ENCODE assay signal across 9 cellular contexts in genomic region chr11:75563501-75563977, GRCh38. TPM values are rescaled to one million over a fixed set of nuclear protein-coding genes. Genes with fewer than 3 reads are reported as not detected.
A peak's percentile ranks its signal among the peaks of the same experiment; 100 is the strongest.
DNase-seq lines count a peak whose midpoint lies in the region; ATAC-seq, FAIRE-seq and TF ChIP-seq lines count a peak whose summit lies in the region.
"Had no signal": no experiment of that assay in that cellular context is flagged by ENCODE, and none has a peak within 500 bp of the region (broad histone marks: within the 10 kb centered on the region; RNA-seq: fewer than 3 reads in every experiment).

No MANE protein-coding gene starts in this region.

- CTCF ChIA-PET in activated CD4-positive, alpha-beta T cell treated with anti-CD3 and anti-CD28 coated beads, Interleukin-2, amount 10 ng/mL, durations not matched to agents 7 days and 5 days (lab: Charles Lee) = interaction anchor here (0.5 to 4.4 kb wide), 3 partner anchors 12 to 38 kb away, joined by 3 to 21 read pairs (median 14); no protein-coding TSS in a partner anchor
- CTCF ChIA-PET in GM12878 (lab: Yijun Ruan, JAX) = interaction anchor here (0.9 to 1.7 kb wide), 2 partner anchors 10 to 15 kb away, joined by 3 to 7 read pairs; no protein-coding TSS in a partner anchor

- SMC1A ChIA-PET in GM12878 (lab: Charles Lee; ENCODE audit: uncharacterized antibody, unreplicated experiment) = no interaction called here

- H3K27ac ChIP-seq in GM12878 (ENCODE audit: control insufficient read depth, insufficient read depth) (peak overlapping the region; percentile 94; the same call in 1 of the 2 replicates), right lobe of liver (peak overlapping the region; percentile 99 to 100 (median 100)), thoracic aorta (peak overlapping the region; percentile 100)

- peaks cover 47% of the 10 kb centered on the region for H3K4me1 Mint-ChIP-seq in activated CD4-positive, alpha-beta T cell treated with anti-CD3 and anti-CD28 coated beads, Interleukin-2, amount 10 ng/mL, durations not matched to agents 7 days and 5 days

- no peak for TF ChIP-seq EP300 in GM12878 (IDR thresholded peaks at IDR 0.05; ENCODE audit: borderline replicate concordance in 1 of 2, control insufficient read depth in 1 of 2, low read depth in 2 of 2, low read length in 2 of 2)

- peaks cover 19% of the 10 kb centered on the region for H3K79me2 ChIP-seq in GM12878 (ENCODE audit: control insufficient read depth, insufficient read depth, low read length)

- no peak for DNase-seq in activated CD4-positive, alpha-beta T cell treated with anti-CD3 and anti-CD28 coated beads, Interleukin-2, amount 10 ng/mL, durations not matched to agents 7 days and 5 days
- no peak for DNase-seq in activated CD4-positive, alpha-beta T cell treated with anti-CD3 and anti-CD28 coated beads for 48 hours
- no peak for DNase-seq in GM12878 (ENCODE audit: low read depth, low spot score)
- DNase-seq in right lobe of liver = no peak
- no peak for DNase-seq in thoracic aorta (ENCODE audit: low spot score)
- no peak for DNase-seq in amygdala (lab: John Stamatoyannopoulos, UW)
- no peak for DNase-seq in GM10266 (ENCODE audit: extremely low spot score)
- DNase-seq: occipital lobe had no signal

- H3K9me3 ChIP-seq in GM12878 (replicated peaks; ENCODE audit: control insufficient read depth, insufficient read depth, low read length) (no peaks in the 10 kb centered on the region), right lobe of liver (no peaks in the 10 kb centered on the region), thoracic aorta (no peaks in the 10 kb centered on the region)

- TF ChIP-seq CTCF in GM12878 (IDR thresholded peaks at IDR 0.05 in 2 of 3, conservative IDR thresholded peaks at IDR 0.05 in 1 of 3; ENCODE audit: control insufficient read depth in 2 of 3, extremely low read depth in 1 of 3, insufficient read depth in 1 of 3, low read depth in 3 of 3, low read length in 3 of 3) (no peak), right lobe of liver (IDR thresholded peaks at IDR 0.05) (no peak), thoracic aorta (IDR thresholded peaks at IDR 0.05) (no peak), GM10266 (IDR thresholded peaks at IDR 0.05; ENCODE audit: control insufficient read depth, insufficient read depth, low read depth, missing control alignments) (no peak)

- no peaks in the 10 kb centered on the region for H3K36me3 Mint-ChIP-seq in activated CD4-positive, alpha-beta T cell treated with anti-CD3 and anti-CD28 coated beads, Interleukin-2, amount 10 ng/mL, durations not matched to agents 7 days and 5 days (ENCODE audit: low read depth)

- intact Hi-C loops in GM12878 (cut with micrococcal nuclease; ENCODE audit: unreplicated experiment) (no loop called here), right lobe of liver (cut with DNase I) (no loop called here)

- TF ChIP-seq RAD21 in GM12878 (IDR thresholded peaks at IDR 0.05; ENCODE audit: insufficient read depth, low read depth, low read length) = no peak

- peak overlapping the region; percentile 94 for H3K4me3 Mint-ChIP-seq in activated CD4-positive, alpha-beta T cell treated with anti-CD3 and anti-CD28 coated beads, Interleukin-2, amount 10 ng/mL, durations not matched to agents 7 days and 5 days

- H3K36me3 ChIP-seq in GM12878 (ENCODE audit: control insufficient read depth in 2 of 2, insufficient read depth in 2 of 2, low read length in 1 of 2) = peaks cover 3 to 4% of the 10 kb centered on the region in 2 experiments; a peak in 1 of 4 replicates
- peaks cover 0 to 24% (median 12%) of the 10 kb centered on the region in 4 donors for H3K36me3 ChIP-seq in right lobe of liver
- H3K36me3 ChIP-seq in thoracic aorta = peaks cover 20% of the 10 kb centered on the region

- no peaks in the 10 kb centered on the region for H3K9me3 Mint-ChIP-seq in activated CD4-positive, alpha-beta T cell treated with anti-CD3 and anti-CD28 coated beads, Interleukin-2, amount 10 ng/mL, durations not matched to agents 7 days and 5 days

- FAIRE-seq in GM12878 (lab: Jason Lieb, UNC) = no peak

- no TSS peak for BruUV-seq in GM12878 (replicated peaks; lab: Mats Ljungman, UMichigan)

- H3K4me2 ChIP-seq in GM12878 (ENCODE audit: control insufficient read depth, insufficient read depth) = peak overlapping the region; percentile 99; the same call in 1 of the 2 replicates

- no peaks in the 10 kb centered on the region for H3K27me3 ChIP-seq in GM12878 (replicated peaks in 1 of 2; ENCODE audit: control insufficient read depth in 2 of 2, insufficient read depth in 2 of 2, low read length in 1 of 2)
- H3K27me3 ChIP-seq in right lobe of liver = no peaks in the 10 kb centered on the region
- H3K27me3 ChIP-seq in thoracic aorta (replicated peaks; ENCODE audit: insufficient read depth) = no peaks in the 10 kb centered on the region

- 65% methylated on average over 5 of the region's 5 CpGs for WGBS in GM12878 (ENCODE audit: insufficient coverage, insufficient replicate concordance, low lambda C conversion rate, missing lambda C conversion rate)
- WGBS in right lobe of liver (ENCODE audit: insufficient coverage, low coverage, low lambda C conversion rate, missing lambda C conversion rate) = 52% methylated on average over 5 of the region's 5 CpGs

- POLR2A ChIA-PET in activated CD4-positive, alpha-beta T cell treated with anti-CD3 and anti-CD28 coated beads, Interleukin-2, amount 10 ng/mL, durations not matched to agents 7 days and 5 days (lab: Charles Lee) = no interaction called here
- POLR2A ChIA-PET in GM12878 (lab: Charles Lee) = interaction anchor here (0.7 kb wide), 1 partner anchor 11 kb away, joined by 3 read pairs; no protein-coding TSS in a partner anchor

- TF ChIP-seq POLR2A in GM12878 (IDR thresholded peaks at IDR 0.05; ENCODE audit: low read depth, low read length) (no peak; the same call in 1 of the 2 replicates), right lobe of liver (IDR thresholded peaks at IDR 0.05) (no peak)

- RAD21 ChIA-PET in GM12878 (lab: Charles Lee; ENCODE audit: unreplicated experiment) = no interaction called here

- in situ Hi-C loops in GM12878 (cut with MboI) = no loop called here

- no peaks in the 10 kb centered on the region for H4K20me1 ChIP-seq in GM12878 (ENCODE audit: control insufficient read depth, insufficient read depth)

- H3K27ac Mint-ChIP-seq in activated CD4-positive, alpha-beta T cell treated with anti-CD3 and anti-CD28 coated beads, Interleukin-2, amount 10 ng/mL, durations not matched to agents 7 days and 5 days = peak overlapping the region; percentile 96

- no peaks in the 10 kb centered on the region for H3K27me3 Mint-ChIP-seq in activated CD4-positive, alpha-beta T cell treated with anti-CD3 and anti-CD28 coated beads, Interleukin-2, amount 10 ng/mL, durations not matched to agents 7 days and 5 days

- H3K4me3 ChIP-seq in GM12878 (peak overlapping the region; percentile 82), right lobe of liver (peak overlapping the region; percentile 85 to 94 (median 91)), thoracic aorta (peak overlapping the region; percentile 89)

- no peak overlapping the region for H2AFZ ChIP-seq in GM12878 (ENCODE audit: control insufficient read depth, low read depth, low read length)

- H3K9ac ChIP-seq in GM12878 (ENCODE audit: control insufficient read depth, insufficient read depth, low read length) = peak overlapping the region; percentile 96

- ATAC-seq in GM12878 (no peak), right lobe of liver (no peak), thoracic aorta (ENCODE audit: insufficient number of reproducible peaks, low FRiP score, low read depth) (no peak), GM18519 (IDR thresholded peaks at IDR 0.05; ENCODE audit: low FRiP score, unreplicated experiment) (no peak)

- H3K4me1 ChIP-seq in GM12878 (ENCODE audit: control insufficient read depth, insufficient read depth, low read length) (peaks cover 5% of the 10 kb centered on the region), right lobe of liver (peaks cover 0 to 27% (median 13%) of the 10 kb centered on the region in 4 donors), thoracic aorta (ENCODE audit: control insufficient read depth in 1 of 2, low read depth in 2 of 2) (peaks cover 47 to 84% of the 10 kb centered on the region in 2 donors)

RNA-seq across cellular contexts. Expression of gene SERPINH1, which starts 1.5 kb away (rescaled TPM):
- 10 to 100 TPM; 11.3 to 11.9 TPM for total RNA-seq in activated CD4-positive, alpha-beta T cell treated with anti-CD3 and anti-CD28 coated beads, Interleukin-2, amount 10 ng/mL, durations not matched to agents 7 days and 5 days
- total RNA-seq in GM12878 (2013; cell fraction: nucleolus; rRNA removed) = 69.8 and 79.0 TPM in 2 replicates
- total RNA-seq in GM12878 (2014; rRNA removed) = 11.5 and 13.6 TPM in 2 replicates
- total RNA-seq in GM12878 (2014; rRNA removed; fragmentation: Illumina TruSeq; extraction: Trizol) = 8.0 and 9.5 TPM in 2 replicates
- 17.9 and 18.8 TPM in 2 replicates for total RNA-seq in GM12878 (2021)
- 4.7 TPM for polyA plus RNA-seq in GM12878 (2011; ENCODE audit: low read depth)
- 8.1 and 19.8 TPM in 2 replicates for polyA plus RNA-seq in GM12878 (2011; rRNA removed)
- 19.2 and 26.8 TPM in 2 replicates for polyA plus RNA-seq in GM12878 (2011; cell fraction: cytosol; rRNA removed)
- 35.5 and 37.6 TPM in 2 replicates for polyA plus RNA-seq in GM12878 (2011; cell fraction: nucleus; rRNA removed)
- 14.7 and 24.2 TPM in 2 replicates for polyA plus RNA-seq in GM12878 (2012)
- 9.3 and 11.7 TPM in 2 replicates for polyA plus RNA-seq in GM12878 (2014; fragmentation: Illumina TruSeq; extraction: Trizol)
- polyA plus RNA-seq in GM12878 (2014; fragmentation: Nextera tagmentation; extraction: Ambion mirVana) = 1 to 10 TPM in 1 of 2 experiments, under 1 TPM in 1; 0.34 to 1.4 TPM
- polyA plus RNA-seq in GM12878 (2014; rRNA removed) = 15.2 and 17.2 TPM in 2 replicates
- polyA plus RNA-seq in GM12878 (2016; fragmentation: Nextera tagmentation; extraction: Ambion mirVana) = 10 to 100 TPM; 13.8 to 18.8 TPM
- polyA minus RNA-seq in GM12878 (2011; rRNA and poly(A)+ RNA removed) = 14.8 and 16.9 TPM in 2 replicates
- polyA minus RNA-seq in GM12878 (2011; cell fraction: cytosol; rRNA and poly(A)+ RNA removed) = 11.5 and 13.1 TPM in 2 replicates
- polyA minus RNA-seq in GM12878 (2011; cell fraction: nucleus; rRNA and poly(A)+ RNA removed) = 11.2 and 18.3 TPM in 2 replicates
- 10 to 100 TPM; 14.6 to 44.3 (median 33.8) TPM for total RNA-seq in right lobe of liver
- 100 to 1,000 TPM; 367 to 480 TPM for total RNA-seq in thoracic aorta

RNA-seq across cellular contexts. Expression of gene GDPD5, which starts 37.8 kb away (rescaled TPM):
- 10 to 100 TPM; 55.8 to 62.3 TPM for total RNA-seq in activated CD4-positive, alpha-beta T cell treated with anti-CD3 and anti-CD28 coated beads, Interleukin-2, amount 10 ng/mL, durations not matched to agents 7 days and 5 days
- total RNA-seq in GM12878 (2013; cell fraction: nucleolus; rRNA removed) = 50.1 and 57.7 TPM in 2 replicates
- 12.3 and 13.7 TPM in 2 replicates for total RNA-seq in GM12878 (2014; rRNA removed)
- total RNA-seq in GM12878 (2014; rRNA removed; fragmentation: Illumina TruSeq; extraction: Trizol) = 6.2 and 6.3 TPM in 2 replicates
- 22.9 and 30.0 TPM in 2 replicates for total RNA-seq in GM12878 (2021)
- 3.3 TPM for polyA plus RNA-seq in GM12878 (2011; ENCODE audit: low read depth)
- polyA plus RNA-seq in GM12878 (2011; rRNA removed) = 3.5 and 8.0 TPM in 2 replicates
- polyA plus RNA-seq in GM12878 (2011; cell fraction: cytosol; rRNA removed) = 6.5 and 7.7 TPM in 2 replicates
- 76.3 and 76.9 TPM in 2 replicates for polyA plus RNA-seq in GM12878 (2011; cell fraction: nucleus; rRNA removed)
- polyA plus RNA-seq in GM12878 (2012) = 8.5 and 11.5 TPM in 2 replicates
- polyA plus RNA-seq in GM12878 (2014; fragmentation: Illumina TruSeq; extraction: Trizol) = 2.5 and 7.3 TPM in 2 replicates
- polyA plus RNA-seq in GM12878 (2014; fragmentation: Nextera tagmentation; extraction: Ambion mirVana) = under 1 TPM; 0.10 to 0.80 TPM
- 20.2 and 21.9 TPM in 2 replicates for polyA plus RNA-seq in GM12878 (2014; rRNA removed)
- 1 to 10 TPM; 1.9 to 4.2 TPM for polyA plus RNA-seq in GM12878 (2016; fragmentation: Nextera tagmentation; extraction: Ambion mirVana)
- polyA minus RNA-seq in GM12878 (2011; rRNA and poly(A)+ RNA removed) = 6.4 and 13.3 TPM in 2 replicates
- 5.7 and 9.9 TPM in 2 replicates for polyA minus RNA-seq in GM12878 (2011; cell fraction: cytosol; rRNA and poly(A)+ RNA removed)
- polyA minus RNA-seq in GM12878 (2011; cell fraction: nucleus; rRNA and poly(A)+ RNA removed) = 12.2 and 21.5 TPM in 2 replicates
- 10 to 100 TPM in 1 of 6 experiments, 1 to 10 TPM in 5; 2.0 to 10.7 (median 4.1) TPM for total RNA-seq in right lobe of liver
- 10 to 100 TPM; 30.8 to 34.9 TPM for total RNA-seq in thoracic aorta

Comparison
In these comparisons a context has a peak if more than half of its experiments do, and no peak if none do; other contexts are left out.
1. RNA of gene SERPINH1, which starts 1.5 kb away (total RNA-seq): 367 to 480 TPM in thoracic aorta; 14.6 to 44.3 TPM in right lobe of liver, 8.0 to 79.0 TPM in GM12878 and 11.3 to 11.9 TPM in activated CD4-positive, alpha-beta T cell treated with anti-CD3 and anti-CD28 coated beads, Interleukin-2, amount 10 ng/mL, durations not matched to agents 7 days and 5 days; every median in the first group is over 4 times any median in the second.
2. Peak in every context shown above with its lines, with median percentiles within 50 percentile points of each other: H3K27ac ChIP-seq and H3K4me3 ChIP-seq.